ENCODE assay signal across 8 cellular contexts in the genomic region with DNA sequence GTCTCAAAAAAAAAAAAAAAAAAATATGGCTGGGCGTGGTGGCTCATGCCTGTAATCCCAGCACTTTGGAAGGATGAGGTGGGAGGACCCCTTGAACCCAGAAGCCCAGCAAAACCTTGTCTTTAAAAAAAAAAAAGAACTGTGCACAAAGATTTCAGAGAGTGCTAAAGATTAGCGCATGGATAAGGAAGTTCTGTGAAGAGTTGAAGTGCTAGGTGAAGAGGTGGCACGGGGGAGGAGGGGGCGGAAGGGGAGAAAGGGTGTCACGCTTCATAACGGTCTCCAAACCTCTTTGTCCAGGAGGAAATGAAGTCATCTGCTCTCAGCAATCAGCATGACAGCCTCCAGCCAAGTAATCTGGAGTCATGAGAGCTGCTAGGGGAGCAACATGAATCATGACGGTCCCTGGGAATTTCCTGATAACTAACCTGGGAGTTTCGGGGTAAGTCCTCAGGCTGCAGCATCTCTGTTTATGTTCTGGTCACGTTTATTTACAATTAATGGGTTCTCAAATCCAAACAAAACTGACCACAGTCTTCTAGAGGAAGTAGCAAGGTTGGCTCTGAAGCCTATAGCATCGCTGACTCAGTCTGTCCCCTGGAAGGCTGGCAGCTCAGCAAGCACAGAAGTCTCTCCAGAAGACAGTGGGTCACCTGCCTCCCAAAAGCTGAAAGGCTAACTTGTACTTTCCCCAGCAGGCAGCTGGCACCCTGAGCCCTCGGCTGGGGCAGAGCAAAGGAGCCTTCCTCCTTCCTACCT. TPM values are rescaled to one million over a fixed set of nuclear protein-coding genes. Genes with fewer than 3 reads are reported as not detected.
DNase-seq lines count a peak whose midpoint lies in the region; ATAC-seq lines count a peak whose summit lies in the region.

No MANE protein-coding gene starts in this region.

- no peaks in the 10 kb centered on the region for H3K9me3 Mint-ChIP-seq in activated naive CD4-positive, alpha-beta T cell treated with anti-CD3 and anti-CD28 coated beads, Interleukin-2, amount 50 U/mL, for 72 hours
- H3K9me3 Mint-ChIP-seq in naive thymus-derived CD8-positive, alpha-beta T cell, result no peaks in the 10 kb centered on the region

- peak; percentile 48 for ATAC-seq in HG02678 (IDR thresholded peaks at IDR 0.05; ENCODE audit: unreplicated experiment)
- peak; percentile 67 to 94 for ATAC-seq in activated naive CD4-positive, alpha-beta T cell treated with anti-CD3 and anti-CD28 coated beads, Interleukin-2, amount 50 U/mL, for 72 hours
- ATAC-seq in naive thymus-derived CD8-positive, alpha-beta T cell, result no peak

- H3K27ac Mint-ChIP-seq in activated naive CD4-positive, alpha-beta T cell treated with anti-CD3 and anti-CD28 coated beads, Interleukin-2, amount 50 U/mL, for 72 hours, result peak overlapping the region in 1 of 2 donors; percentile 65
- no peak overlapping the region for H3K27ac Mint-ChIP-seq in naive thymus-derived CD8-positive, alpha-beta T cell

- H3K36me3 Mint-ChIP-seq in activated naive CD4-positive, alpha-beta T cell treated with anti-CD3 and anti-CD28 coated beads, Interleukin-2, amount 50 U/mL, for 72 hours, result no peaks in the 10 kb centered on the region
- H3K36me3 Mint-ChIP-seq in naive thymus-derived CD8-positive, alpha-beta T cell, result no peaks in the 10 kb centered on the region

- POLR2A ChIA-PET in naive thymus-derived CD8-positive, alpha-beta T cell (lab: Charles Lee), result no interaction called here

- H3K4me3 Mint-ChIP-seq in naive thymus-derived CD8-positive, alpha-beta T cell, result peak overlapping the region in 4 of 10 donors; percentile 30 to 40 (median 36)

- peaks cover 38 to 85% (median 55%) of the 10 kb centered on the region in 5 donors for H3K27me3 Mint-ChIP-seq in naive thymus-derived CD8-positive, alpha-beta T cell

- peak; percentile 28 for DNase-seq in GDM1 (lab: John Stamatoyannopoulos, UW)
- DNase-seq in RPMI7951 (ENCODE audit: low read depth), result peak; percentile 99
- peak in 1 of 2 donors; percentile 79 for DNase-seq in activated naive CD4-positive, alpha-beta T cell treated with anti-CD3 and anti-CD28 coated beads, Interleukin-2, amount 50 U/mL, for 72 hours (ENCODE audit: low spot score in 2 of 2)
- peak; percentile 84 for DNase-seq in islet precursor cell
- peak; percentile 53 to 63 for DNase-seq in stimulated activated CD8-positive, alpha-beta memory T cell treated with anti-CD3 and anti-CD28 coated beads, Interleukin-4, amount 100 ng/mL, for 4 hours (ENCODE audit: low read depth in 2 of 2, low spot score in 1 of 2)
- no peak for DNase-seq in NCI-H2029 (lab: John Stamatoyannopoulos, UW)
- DNase-seq in naive thymus-derived CD8-positive, alpha-beta T cell, result no peak

- peaks cover 15 to 35% (median 30%) of the 10 kb centered on the region in 4 donors for H3K4me1 Mint-ChIP-seq in naive thymus-derived CD8-positive, alpha-beta T cell

RNA-seq across cellular contexts. Expression of gene PLAU, which starts 1.9 kb away (rescaled TPM):
- 173 and 188 TPM in 2 replicates for total RNA-seq in RPMI7951 (2014; rRNA removed; shearing (Covaris generic))
- total RNA-seq in activated naive CD4-positive, alpha-beta T cell treated with anti-CD3 and anti-CD28 coated beads, Interleukin-2, amount 50 U/mL, for 72 hours, result under 1 TPM; 0.14 to 0.39 TPM
- total RNA-seq in naive thymus-derived CD8-positive, alpha-beta T cell, result under 1 TPM; 0.26 to 0.30 TPM
- not detected for polyA plus RNA-seq in naive thymus-derived CD8-positive, alpha-beta T cell

RNA-seq across cellular contexts. Expression of gene CAMK2G, which starts 34.7 kb away (rescaled TPM):
- 15.4 and 16.0 TPM in 2 replicates for total RNA-seq in RPMI7951 (2014; rRNA removed; shearing (Covaris generic))
- 10 to 100 TPM; 26.2 to 39.7 TPM for total RNA-seq in activated naive CD4-positive, alpha-beta T cell treated with anti-CD3 and anti-CD28 coated beads, Interleukin-2, amount 50 U/mL, for 72 hours
- total RNA-seq in naive thymus-derived CD8-positive, alpha-beta T cell, result 10 to 100 TPM; 60.4 to 61.7 TPM
- polyA plus RNA-seq in naive thymus-derived CD8-positive, alpha-beta T cell, result 1 to 10 TPM; 4.6 to 6.7 (median 5.1) TPM

Comparison
In these comparisons a context has a peak if more than half of its experiments do, and no peak if none do; other contexts are left out.
1. DNase-seq: peak in GDM1 (single experiment), RPMI7951 (single experiment), islet precursor cell (single experiment) and stimulated activated CD8-positive, alpha-beta memory T cell treated with anti-CD3 and anti-CD28 coated beads, Interleukin-4, amount 100 ng/mL, for 4 hours (2 of 2); none in NCI-H2029 (single experiment) and naive thymus-derived CD8-positive, alpha-beta T cell (0 of 10).
2. ATAC-seq: peak in HG02678 (single experiment) and activated naive CD4-positive, alpha-beta T cell treated with anti-CD3 and anti-CD28 coated beads, Interleukin-2, amount 50 U/mL, for 72 hours (2 of 2); none in naive thymus-derived CD8-positive, alpha-beta T cell (0 of 2).
3. RNA of gene PLAU, which starts 1.9 kb away (total RNA-seq): 173 to 188 TPM in RPMI7951; 0.14 to 0.39 TPM in activated naive CD4-positive, alpha-beta T cell treated with anti-CD3 and anti-CD28 coated beads, Interleukin-2, amount 50 U/mL, for 72 hours and 0.26 to 0.30 TPM in naive thymus-derived CD8-positive, alpha-beta T cell; every median in the first group is over 100 times any median in the second.